Comparison of ENCODE assay signal across 28 cellular contexts in the genomic region with DNA sequence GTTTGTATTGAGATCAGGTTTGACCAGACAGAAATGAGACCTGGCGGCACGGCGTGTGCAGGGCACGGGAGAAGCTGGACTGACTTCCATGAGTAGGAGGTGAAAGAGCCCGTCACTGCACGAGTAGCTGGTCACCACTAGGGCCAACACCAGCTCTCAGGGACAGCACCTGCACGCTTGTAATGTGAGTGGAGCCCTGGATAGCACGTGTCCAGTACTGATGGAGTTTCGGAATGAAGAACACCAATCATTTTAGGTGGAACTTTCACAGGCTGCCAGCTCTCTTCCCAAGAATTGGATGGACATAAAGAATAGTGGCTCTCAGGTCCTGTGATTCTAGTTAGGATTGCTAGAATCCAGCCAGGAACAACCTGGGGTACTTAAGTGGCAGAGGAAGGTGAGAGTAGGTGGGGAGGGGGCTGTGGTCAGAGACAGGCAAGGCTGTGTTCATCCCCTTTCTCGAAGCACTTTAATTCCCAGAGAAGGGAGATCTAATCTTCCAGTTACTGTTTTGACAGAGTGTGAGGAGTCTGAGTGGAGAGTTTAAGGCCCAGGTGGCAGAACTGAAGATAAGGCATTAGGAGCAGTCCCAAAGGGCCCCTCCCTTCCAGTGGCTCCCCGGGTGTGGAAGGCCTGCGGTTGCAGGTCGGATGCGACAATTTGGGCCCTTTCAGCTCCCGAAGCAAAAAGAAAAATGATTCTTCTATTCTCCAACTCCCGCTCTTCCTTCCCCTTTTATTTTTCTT.
"Had no signal": no experiment of that assay in that cellular context is flagged by ENCODE, and none has a peak within 500 bp of the region (broad histone marks: within the 10 kb centered on the region; RNA-seq: fewer than 3 reads in every experiment).

No MANE protein-coding gene starts in this region.

- H3K4me1 ChIP-seq: prostate gland, thyroid gland, upper lobe of right lung had no signal

- ATAC-seq: activated CD4-positive, alpha-beta T cell treated with anti-CD3 and anti-CD28 coated beads for 36 hours; esophagus mucosa; natural killer cell treated with Interleukin-12 subunit alpha and Interleukin-12 subunit beta and Interleukin-15 and Interleukin-18, amount 100 ng/mL, for 72 hours had no signal

- H3K4me1 Mint-ChIP-seq: activated CD4-positive, alpha-beta T cell treated with anti-CD3 and anti-CD28 coated beads for 36 hours; activated naive CD4-positive, alpha-beta T cell treated with anti-CD3 and anti-CD28 coated beads, Interleukin-2, amount 50 U/mL, for 24 hours had no signal

- H3K27me3 Mint-ChIP-seq: activated B cell treated with CpG ODN at 0.5 μM for 24 hours; activated CD4-positive, alpha-beta T cell treated with anti-CD3 and anti-CD28 coated beads for 36 hours; activated naive CD4-positive, alpha-beta T cell treated with anti-CD3 and anti-CD28 coated beads, Interleukin-2, amount 50 U/mL, for 24 hours; natural killer cell treated with Interleukin-12 subunit alpha and Interleukin-12 subunit beta and Interleukin-15 and Interleukin-18, amount 100 ng/mL, for 72 hours; stimulated activated naive CD8-positive, alpha-beta T cell treated with anti-CD3 and anti-CD28 coated beads, Interleukin-15, Interleukin-2, amounts not matched to agents 100 ng/mL and 50 ng/mL, for 24 hours had no signal

- H3K27me3 ChIP-seq: brain microvascular endothelial cell, neutrophil, ovary, thyroid gland, upper lobe of right lung had no signal

- FAIRE-seq: TTC549 had no signal

- H3K36me3 Mint-ChIP-seq: activated CD4-positive, alpha-beta memory T cell treated with anti-CD3 and anti-CD28 coated beads for 36 hours; activated naive CD4-positive, alpha-beta T cell treated with anti-CD3 and anti-CD28 coated beads, Interleukin-2, amount 50 U/mL, for 24 hours; natural killer cell treated with Interleukin-12 subunit alpha and Interleukin-12 subunit beta and Interleukin-15 and Interleukin-18, amount 100 ng/mL, for 72 hours had no signal

- DNase-seq: activated B cell treated with CpG ODN at 0.5 μM for 24 hours; activated CD4-positive, alpha-beta memory T cell treated with anti-CD3 and anti-CD28 coated beads for 36 hours; activated CD4-positive, alpha-beta T cell treated with anti-CD3 and anti-CD28 coated beads for 36 hours; activated gamma-delta T cell treated with Interleukin-2 at 50 U/mL for 16 hours; activated T-cell treated with anti-CD3 and anti-CD28 coated beads for 4 hours; aorta; brain microvascular endothelial cell; caudate nucleus; effector CD4-positive, alpha-beta T cell; foreskin melanocyte; glutamatergic neuron; hippocampal formation; left ventricle myocardium inferior; ovary; stimulated activated CD4-positive, alpha-beta T cell treated with anti-CD3 and anti-CD28 coated beads, Interleukin-1b, Interleukin-23, amount 100 ng/mL, for 48 hours; substantia nigra; thyroid gland had no signal

- H3K36me3 ChIP-seq: brain microvascular endothelial cell, left ventricle myocardium inferior, neutrophil, ovary, prostate gland, thyroid gland, upper lobe of right lung had no signal

- H3K27ac ChIP-seq: brain microvascular endothelial cell, left ventricle myocardium inferior, neutrophil, ovary, prostate gland, skin epidermis, thyroid gland, upper lobe of right lung had no signal

- H3K9me3 ChIP-seq: left ventricle myocardium inferior, neutrophil, ovary, prostate gland, thyroid gland, upper lobe of right lung had no signal

- H3K27ac Mint-ChIP-seq: activated B cell treated with CpG ODN at 0.5 μM for 24 hours; activated CD4-positive, alpha-beta memory T cell treated with anti-CD3 and anti-CD28 coated beads for 36 hours; activated CD4-positive, alpha-beta T cell treated with anti-CD3 and anti-CD28 coated beads for 36 hours; activated naive CD4-positive, alpha-beta T cell treated with anti-CD3 and anti-CD28 coated beads, Interleukin-2, amount 50 U/mL, for 24 hours; dendritic cell treated with granulocyte-macrophage colony-stimulating factor and Interleukin-4, amounts not matched to agents 40 ng/mL and 50 ng/mL, for 4 days; natural killer cell treated with Interleukin-12 subunit alpha and Interleukin-12 subunit beta and Interleukin-15 and Interleukin-18, amount 100 ng/mL, for 72 hours; stimulated activated naive CD8-positive, alpha-beta T cell treated with anti-CD3 and anti-CD28 coated beads, Interleukin-15, Interleukin-2, amounts not matched to agents 100 ng/mL and 50 ng/mL, for 24 hours; T-helper 2 cell treated with Interferon-gamma antibody and Interleukin-4, amounts not matched to agents 5 μg/mL and 100 μg/mL, for 36 hours had no signal

- H3K4me3 ChIP-seq: left ventricle myocardium inferior, ovary, prostate gland, skin epidermis, thyroid gland, upper lobe of right lung had no signal

- H3K4me3 Mint-ChIP-seq: activated B cell treated with CpG ODN at 0.5 μM for 24 hours; activated CD4-positive, alpha-beta memory T cell treated with anti-CD3 and anti-CD28 coated beads for 36 hours; activated CD4-positive, alpha-beta T cell treated with anti-CD3 and anti-CD28 coated beads for 36 hours; activated naive CD4-positive, alpha-beta T cell treated with anti-CD3 and anti-CD28 coated beads, Interleukin-2, amount 50 U/mL, for 24 hours; dendritic cell treated with granulocyte-macrophage colony-stimulating factor and Interleukin-4, amounts not matched to agents 40 ng/mL and 50 ng/mL, for 4 days; natural killer cell treated with Interleukin-12 subunit alpha and Interleukin-12 subunit beta and Interleukin-15 and Interleukin-18, amount 100 ng/mL, for 72 hours; stimulated activated naive CD8-positive, alpha-beta T cell treated with anti-CD3 and anti-CD28 coated beads, Interleukin-15, Interleukin-2, amounts not matched to agents 100 ng/mL and 50 ng/mL, for 24 hours; T-helper 2 cell treated with Interferon-gamma antibody and Interleukin-4, amounts not matched to agents 5 μg/mL and 100 μg/mL, for 36 hours had no signal

- H3K9me3 Mint-ChIP-seq: activated B cell treated with CpG ODN at 0.5 μM for 24 hours; activated CD4-positive, alpha-beta memory T cell treated with anti-CD3 and anti-CD28 coated beads for 36 hours; activated naive CD4-positive, alpha-beta T cell treated with anti-CD3 and anti-CD28 coated beads, Interleukin-2, amount 50 U/mL, for 24 hours; dendritic cell treated with granulocyte-macrophage colony-stimulating factor and Interleukin-4, amounts not matched to agents 40 ng/mL and 50 ng/mL, for 4 days; natural killer cell treated with Interleukin-12 subunit alpha and Interleukin-12 subunit beta and Interleukin-15 and Interleukin-18, amount 100 ng/mL, for 72 hours; stimulated activated naive CD8-positive, alpha-beta T cell treated with anti-CD3 and anti-CD28 coated beads, Interleukin-15, Interleukin-2, amounts not matched to agents 100 ng/mL and 50 ng/mL, for 24 hours; T-helper 2 cell treated with Interferon-gamma antibody and Interleukin-4, amounts not matched to agents 5 μg/mL and 100 μg/mL, for 36 hours had no signal
